In genomic region chr9:120791161-120791560, GRCh38 we compare ENCODE assay signal across 10 cellular contexts. TPM values are rescaled to one million over a fixed set of nuclear protein-coding genes. Genes with fewer than 3 reads are reported as not detected.
DNase-seq lines count a peak whose midpoint lies in the region; ATAC-seq, FAIRE-seq and TF ChIP-seq lines count a peak whose summit lies in the region.
"Had no signal": no experiment of that assay in that cellular context is flagged by ENCODE, and none has a peak within 500 bp of the region (broad histone marks: within the 10 kb centered on the region; RNA-seq: fewer than 3 reads in every experiment).

No MANE protein-coding gene starts in this region.

- H3K4me3 Mint-ChIP-seq in Caco-2 (ENCODE audit: unreplicated experiment) (peak overlapping the region; percentile 86), natural killer cell (peak overlapping the region; percentile 94)

- no peaks in the 10 kb centered on the region for H3K9me1 ChIP-seq in K562 (ENCODE audit: control insufficient read depth, insufficient read depth, low read length)

- no TSS peak for BruUV-seq in Caco-2 (replicated peaks; lab: Mats Ljungman, UMichigan)
- BruUV-seq in K562 (replicated peaks; lab: Mats Ljungman, UMichigan): no TSS peak

- H3K9me3 Mint-ChIP-seq in Caco-2 (ENCODE audit: unreplicated experiment): no peaks in the 10 kb centered on the region
- H3K9me3 Mint-ChIP-seq in natural killer cell: no peaks in the 10 kb centered on the region

- in situ Hi-C loops in K562 (cut with MboI): no loop called here

- H3K9me3 ChIP-seq in Caco-2 (no peaks in the 10 kb centered on the region), Karpas-422 (ENCODE audit: low read length) (no peaks in the 10 kb centered on the region), K562 (replicated peaks; ENCODE audit: control insufficient read depth, insufficient read depth, low read depth, low read length) (no peaks in the 10 kb centered on the region), mesenchymal stem cell (ENCODE audit: control insufficient read depth, low read length) (no peaks in the 10 kb centered on the region)
- H3K9me3 ChIP-seq: heart left ventricle had no signal

- TF ChIP-seq EP300 in K562 (IDR thresholded peaks at IDR 0.05; ENCODE audit: low read length): no peak

- intact Hi-C loops in Caco-2 (cut with micrococcal nuclease; ENCODE audit: unreplicated experiment) (loop anchor here (5.0 kb wide), 1 partner anchor 34 kb away; no protein-coding TSS in a partner anchor), K562 (cut with micrococcal nuclease) (no loop called here), natural killer cell (cut with micrococcal nuclease) (loop anchor here (5.0 kb wide), 1 partner anchor 146 kb away; no protein-coding TSS in a partner anchor)

- peaks cover 9% of the 10 kb centered on the region for H3K4me1 Mint-ChIP-seq in Caco-2 (ENCODE audit: low read depth, unreplicated experiment)
- H3K4me1 Mint-ChIP-seq in natural killer cell: peaks cover 66 to 67% of the 10 kb centered on the region in 2 donors

- H3K27ac ChIP-seq in Karpas-422 (ENCODE audit: low read length): peak overlapping the region; percentile 85
- H3K27ac ChIP-seq in K562 (ENCODE audit: extremely low read depth, low read depth, low read length): peak overlapping the region; percentile 85; the same call in 2 of the 3 replicates
- no peak overlapping the region for H3K27ac ChIP-seq in mesenchymal stem cell (ENCODE audit: low read length, poor library complexity, severe bottlenecking)

- no peaks in the 10 kb centered on the region for H3K9me2 ChIP-seq in Karpas-422 (replicated peaks; ENCODE audit: insufficient read depth, low read length)

- H3K27ac Mint-ChIP-seq in Caco-2 (ENCODE audit: unreplicated experiment) (no peak overlapping the region), natural killer cell (peak overlapping the region; percentile 87 to 96)

- no peak for TF ChIP-seq CTCF in Caco-2 (IDR thresholded peaks at IDR 0.05; ENCODE audit: insufficient read depth in 1 of 2, low read depth in 1 of 2, low read length in 1 of 2, severe bottlenecking in 1 of 2, unreplicated experiment in 1 of 2)
- TF ChIP-seq CTCF in K562 (IDR thresholded peaks at IDR 0.05 in 2 of 3, conservative IDR thresholded peaks at IDR 0.05 in 1 of 3; ENCODE audit: insufficient read depth in 2 of 3, low read depth in 1 of 3, low read length in 3 of 3): no peak
- no peak for TF ChIP-seq CTCF in natural killer cell (IDR thresholded peaks at IDR 0.05)

- H2AK5ac ChIP-seq in mesenchymal stem cell (ENCODE audit: low read length, severe bottlenecking): no peak overlapping the region

- H3K18ac ChIP-seq in mesenchymal stem cell (ENCODE audit: low read depth in 1 of 2, low read length in 2 of 2): no peak overlapping the region

- ATAC-seq in K562 (no peak), natural killer cell (no peak), HG02623 (IDR thresholded peaks at IDR 0.05; ENCODE audit: unreplicated experiment) (no peak)
- ATAC-seq: heart left ventricle had no signal

- H3K4ac ChIP-seq in mesenchymal stem cell (ENCODE audit: low read depth in 1 of 2, low read length in 2 of 2): no peak overlapping the region

- H3K4me3 ChIP-seq in Caco-2 (ENCODE audit: low read depth, low read length): no peak overlapping the region
- H3K4me3 ChIP-seq in Karpas-422 (ENCODE audit: low read length): peak overlapping the region; percentile 98
- peak overlapping the region; percentile 82; the same call in 1 of the 2 replicates for H3K4me3 ChIP-seq in K562
- H3K4me3 ChIP-seq in mesenchymal stem cell (ENCODE audit: insufficient read depth in 1 of 2, low read depth in 1 of 2, low read length in 2 of 2): peak overlapping the region in 1 of 2 experiments; percentile 98

- DNase-seq in Caco-2 (no peak), Karpas-422 (no peak), K562 (ENCODE audit: extremely low read depth in 1 of 4, low spot score in 3 of 4) (no peak), natural killer cell (no peak), mesenchymal stem cell (no peak), COLO829 (ENCODE audit: low spot score) (no peak)
- DNase-seq: activated effector memory CD4-positive, alpha-beta T cell treated with anti-CD3 and anti-CD28 coated beads, Interleukin-2, amount 50 U/mL, for 16 hours; dorsolateral prefrontal cortex; heart left ventricle had no signal

- no peak overlapping the region for H3K23ac ChIP-seq in mesenchymal stem cell (ENCODE audit: low read length in 2 of 2)

- H3K79me1 ChIP-seq in mesenchymal stem cell (replicated peaks; ENCODE audit: low read length, poor library complexity, severe bottlenecking): peaks cover 13% of the 10 kb centered on the region

- no peak overlapping the region for H2BK5ac ChIP-seq in mesenchymal stem cell (ENCODE audit: low read depth, low read length, poor library complexity, severe bottlenecking)

- FAIRE-seq in K562 (lab: Jason Lieb, UNC): no peak

- WGBS in K562 (ENCODE audit: insufficient coverage, low coverage, missing lambda C conversion rate): 47% methylated on average over 3 of the region's 3 CpGs
- WGBS in mesenchymal stem cell: 97% methylated on average over 3 of the region's 3 CpGs

- no peaks in the 10 kb centered on the region for H3K27me3 Mint-ChIP-seq in Caco-2 (ENCODE audit: insufficient read depth, unreplicated experiment)
- H3K27me3 Mint-ChIP-seq in natural killer cell (ENCODE audit: low read depth in 2 of 2): no peaks in the 10 kb centered on the region

- no peak for TF ChIP-seq POLR2A in K562 (conservative IDR thresholded peaks at IDR 0.05)

- H3K14ac ChIP-seq in mesenchymal stem cell (ENCODE audit: low read length in 2 of 2): no peak overlapping the region

- H3K4me1 ChIP-seq in Caco-2 (peaks cover 10% of the 10 kb centered on the region), Karpas-422 (ENCODE audit: low read length) (peaks cover 61% of the 10 kb centered on the region), K562 (replicated peaks in 1 of 2; ENCODE audit: control insufficient read depth in 2 of 2, insufficient read depth in 2 of 2, low read length in 2 of 2) (peaks cover 8 to 26% of the 10 kb centered on the region in 2 experiments; a peak in 4 of 5 replicates), mesenchymal stem cell (ENCODE audit: control insufficient read depth, insufficient read depth, low read depth, low read length) (peaks cover 3% of the 10 kb centered on the region)

- H3K4me2 ChIP-seq in Karpas-422 (ENCODE audit: low read depth, low read length, poor library complexity, severe bottlenecking) (peak overlapping the region; percentile 84), K562 (ENCODE audit: insufficient read depth, low read length) (peak overlapping the region; percentile 94), mesenchymal stem cell (ENCODE audit: low read length, poor library complexity, severe bottlenecking) (no peak overlapping the region)

- POLR2A ChIA-PET in Caco-2 (lab: Charles Lee): interaction anchor here (0.6 kb wide), 1 partner anchor 25 kb away, joined by 3 read pairs; no protein-coding TSS in a partner anchor
- POLR2A ChIA-PET in K562 (lab: Yijun Ruan, JAX): interaction anchor here (0.6 to 1.0 kb wide), 3 partner anchors 12 to 529 kb away, joined by 3 to 4 read pairs (median 3); no protein-coding TSS in a partner anchor

- no peak overlapping the region for H2BK15ac ChIP-seq in mesenchymal stem cell (ENCODE audit: low read depth, poor library complexity, severe bottlenecking)

- H3K36me3 Mint-ChIP-seq in Caco-2 (ENCODE audit: insufficient read depth, unreplicated experiment) (peaks cover 55% of the 10 kb centered on the region), natural killer cell (no peaks in the 10 kb centered on the region)

- H2BK120ac ChIP-seq in mesenchymal stem cell (ENCODE audit: low read depth, low read length): no peak overlapping the region

- no peak overlapping the region for H2BK12ac ChIP-seq in mesenchymal stem cell (ENCODE audit: low read length in 2 of 2)

- no peak overlapping the region for H4K91ac ChIP-seq in mesenchymal stem cell (ENCODE audit: low read length)

- H4K20me1 ChIP-seq in Karpas-422 (ENCODE audit: insufficient read depth, low read depth, low read length): peaks cover 5% of the 10 kb centered on the region; the same call in 1 of the 2 replicates
- no peaks in the 10 kb centered on the region for H4K20me1 ChIP-seq in K562 (replicated peaks; ENCODE audit: control insufficient read depth, insufficient read depth, low read length)

- H3K79me2 ChIP-seq in Karpas-422 (ENCODE audit: low read length): peaks cover 89% of the 10 kb centered on the region
- peaks cover 82% of the 10 kb centered on the region for H3K79me2 ChIP-seq in K562 (ENCODE audit: control insufficient read depth, insufficient read depth, low read length)

- no peak for TF ChIP-seq RAD21 in K562 (CRISPR knock-in tag; conservative IDR thresholded peaks at IDR 0.05 in 1 of 2, IDR thresholded peaks at IDR 0.05 in 1 of 2)

- H3K36me3 ChIP-seq in Caco-2 (ENCODE audit: control insufficient read depth, insufficient read depth, low read length): no peaks in the 10 kb centered on the region
- peaks cover 41% of the 10 kb centered on the region for H3K36me3 ChIP-seq in Karpas-422 (ENCODE audit: insufficient read depth, low read length)
- H3K36me3 ChIP-seq in K562 (ENCODE audit: control insufficient read depth, insufficient read depth, low read length): peaks cover 58% of the 10 kb centered on the region
- H3K36me3 ChIP-seq in mesenchymal stem cell (ENCODE audit: control insufficient read depth in 1 of 2, insufficient read depth in 2 of 2, low read depth in 1 of 2, low read length in 2 of 2): peaks cover 7 to 39% of the 10 kb centered on the region in 2 experiments

- H3K27me3 ChIP-seq in Caco-2 (replicated peaks; ENCODE audit: control insufficient read depth, insufficient read depth, low read length): no peaks in the 10 kb centered on the region
- H3K27me3 ChIP-seq in Karpas-422 (ENCODE audit: low read length): no peaks in the 10 kb centered on the region
- H3K27me3 ChIP-seq in K562 (ENCODE audit: control insufficient read depth in 2 of 2, insufficient read depth in 2 of 2, low read length in 2 of 2): no peaks in the 10 kb centered on the region
- no peaks in the 10 kb centered on the region for H3K27me3 ChIP-seq in mesenchymal stem cell (ENCODE audit: control insufficient read depth in 1 of 2, insufficient read depth in 1 of 2, low read length in 2 of 2)
- H3K27me3 ChIP-seq: dorsolateral prefrontal cortex, heart left ventricle had no signal

- no peak overlapping the region for H4K8ac ChIP-seq in mesenchymal stem cell (ENCODE audit: low read length)

- CTCF ChIA-PET in Caco-2 (lab: Charles Lee) (no interaction called here), K562 (lab: Yijun Ruan, JAX; ENCODE audit: low intra/inter-chr PET ratio) (interaction anchor here (0.6 kb wide), 1 partner anchor 10 kb away, joined by 3 read pairs; no protein-coding TSS in a partner anchor)

- H2AFZ ChIP-seq in Karpas-422 (ENCODE audit: low read length): no peak overlapping the region
- no peak overlapping the region for H2AFZ ChIP-seq in K562 (ENCODE audit: low read depth, low read length)
- H2AFZ ChIP-seq in mesenchymal stem cell (ENCODE audit: low read depth, low read length): no peak overlapping the region

- H3K9ac ChIP-seq in Karpas-422 (ENCODE audit: low read length) (no peak overlapping the region), K562 (ENCODE audit: insufficient read depth in 1 of 2, low read depth in 2 of 2, low read length in 2 of 2) (peak overlapping the region in 1 of 2 experiments; percentile 93; a peak in 2 of 4 replicates), mesenchymal stem cell (ENCODE audit: low read length) (no peak overlapping the region)

RNA-seq across cellular contexts. Expression of gene FBXW2, which starts 2.1 kb away (rescaled TPM):
- total RNA-seq in Caco-2 (2022): 72.7 and 74.3 TPM in 2 replicates
- total RNA-seq in Karpas-422 (2014; rRNA removed; shearing (Covaris generic); ENCODE audit: low replicate concordance): 40.8 and 42.0 TPM in 2 replicates
- 68.9 and 132 TPM in 2 replicates for total RNA-seq in K562 (2011; cell fraction: chromatin; rRNA removed; ENCODE audit: low replicate concordance)
- 44.0 and 45.8 TPM in 2 replicates for total RNA-seq in K562 (2011; cell fraction: nucleolus; rRNA removed)
- 87.5 and 126 TPM in 2 replicates for total RNA-seq in K562 (2011; cell fraction: nucleoplasm; rRNA removed)
- 24.5 and 26.8 TPM in 2 replicates for total RNA-seq in K562 (2014; rRNA removed)
- 31.3 and 35.6 TPM in 2 replicates for total RNA-seq in K562 (2014; rRNA removed; fragmentation: Illumina TruSeq; extraction: Trizol)
- total RNA-seq in K562 (2015; rRNA removed; fragmentation: Illumina TruSeq; extraction: Trizol): 27.6 and 28.1 TPM in 2 replicates
- 46.7 and 50.0 TPM in 2 replicates for total RNA-seq in K562 (2021)
- polyA plus RNA-seq in K562 (2011; rRNA removed): 50.2 and 57.8 TPM in 2 replicates
- 24.2 and 45.4 TPM in 2 replicates for polyA plus RNA-seq in K562 (2011; cell fraction: cytosol; rRNA removed)
- 52.8 and 54.2 TPM in 2 replicates for polyA plus RNA-seq in K562 (2011; cell fraction: nucleus; rRNA removed)
- polyA plus RNA-seq in K562 (2012): 14.4 and 22.9 TPM in 2 replicates
- polyA plus RNA-seq in K562 (2014; fragmentation: Illumina TruSeq; extraction: Trizol): 28.0 and 29.9 TPM in 2 replicates
- polyA plus RNA-seq in K562 (2014; fragmentation: Nextera tagmentation; extraction: Ambion mirVana): 1 to 10 TPM; 2.5 to 2.9 TPM
- polyA plus RNA-seq in K562 (2014; rRNA removed): 40.6 and 46.9 TPM in 2 replicates
- polyA minus RNA-seq in K562 (2011; rRNA and poly(A)+ RNA removed): 72.2 and 86.8 TPM in 2 replicates
- polyA minus RNA-seq in K562 (2011; cell fraction: cytosol; rRNA and poly(A)+ RNA removed): 17.1 and 20.9 TPM in 2 replicates
- 35.3 and 73.3 TPM in 2 replicates for polyA minus RNA-seq in K562 (2011; cell fraction: nucleus; rRNA and poly(A)+ RNA removed)
- 100 to 1,000 TPM in 1 of 3 donors, 10 to 100 TPM in 2; 88.3 to 122 (median 92.6) TPM for total RNA-seq in natural killer cell
- 32.7 TPM for polyA plus RNA-seq in mesenchymal stem cell (2013, experiment 1 of 2)
- 31.5 TPM for polyA plus RNA-seq in mesenchymal stem cell (2013, experiment 2 of 2)

RNA-seq across cellular contexts. Expression of gene PSMD5, which starts 51.6 kb away (rescaled TPM):
- 53.7 and 68.1 TPM in 2 replicates for total RNA-seq in Caco-2 (2022)
- total RNA-seq in Karpas-422 (2014; rRNA removed; shearing (Covaris generic); ENCODE audit: low replicate concordance): 14.4 and 26.1 TPM in 2 replicates
- 59.3 and 197 TPM in 2 replicates for total RNA-seq in K562 (2011; cell fraction: chromatin; rRNA removed; ENCODE audit: low replicate concordance)
- total RNA-seq in K562 (2011; cell fraction: nucleolus; rRNA removed): 30.2 and 45.4 TPM in 2 replicates
- total RNA-seq in K562 (2011; cell fraction: nucleoplasm; rRNA removed): 90.6 and 121 TPM in 2 replicates
- 51.0 and 55.3 TPM in 2 replicates for total RNA-seq in K562 (2014; rRNA removed)
- 76.3 and 83.0 TPM in 2 replicates for total RNA-seq in K562 (2014; rRNA removed; fragmentation: Illumina TruSeq; extraction: Trizol)
- total RNA-seq in K562 (2015; rRNA removed; fragmentation: Illumina TruSeq; extraction: Trizol): 65.1 and 72.5 TPM in 2 replicates
- total RNA-seq in K562 (2021): 136 and 148 TPM in 2 replicates
- 107 and 148 TPM in 2 replicates for polyA plus RNA-seq in K562 (2011; rRNA removed)
- 39.0 and 70.9 TPM in 2 replicates for polyA plus RNA-seq in K562 (2011; cell fraction: cytosol; rRNA removed)
- 34.5 and 37.0 TPM in 2 replicates for polyA plus RNA-seq in K562 (2011; cell fraction: nucleus; rRNA removed)
- polyA plus RNA-seq in K562 (2012): 54.7 and 61.5 TPM in 2 replicates
- polyA plus RNA-seq in K562 (2014; fragmentation: Illumina TruSeq; extraction: Trizol): 90.1 and 114 TPM in 2 replicates
- polyA plus RNA-seq in K562 (2014; fragmentation: Nextera tagmentation; extraction: Ambion mirVana): 10 to 100 TPM; 46.4 to 60.9 TPM
- polyA plus RNA-seq in K562 (2014; rRNA removed): 89.4 and 95.6 TPM in 2 replicates
- 115 and 116 TPM in 2 replicates for polyA minus RNA-seq in K562 (2011; rRNA and poly(A)+ RNA removed)
- polyA minus RNA-seq in K562 (2011; cell fraction: cytosol; rRNA and poly(A)+ RNA removed): 48.7 and 58.2 TPM in 2 replicates
- polyA minus RNA-seq in K562 (2011; cell fraction: nucleus; rRNA and poly(A)+ RNA removed): 28.4 and 53.9 TPM in 2 replicates
- total RNA-seq in natural killer cell: 10 to 100 TPM; 24.6 to 41.2 (median 37.1) TPM
- 28.5 TPM for polyA plus RNA-seq in mesenchymal stem cell (2013, experiment 1 of 2)
- 28.7 TPM for polyA plus RNA-seq in mesenchymal stem cell (2013, experiment 2 of 2)
